Comparison of ENCODE assay signal across 18 cellular contexts in the genomic region with DNA sequence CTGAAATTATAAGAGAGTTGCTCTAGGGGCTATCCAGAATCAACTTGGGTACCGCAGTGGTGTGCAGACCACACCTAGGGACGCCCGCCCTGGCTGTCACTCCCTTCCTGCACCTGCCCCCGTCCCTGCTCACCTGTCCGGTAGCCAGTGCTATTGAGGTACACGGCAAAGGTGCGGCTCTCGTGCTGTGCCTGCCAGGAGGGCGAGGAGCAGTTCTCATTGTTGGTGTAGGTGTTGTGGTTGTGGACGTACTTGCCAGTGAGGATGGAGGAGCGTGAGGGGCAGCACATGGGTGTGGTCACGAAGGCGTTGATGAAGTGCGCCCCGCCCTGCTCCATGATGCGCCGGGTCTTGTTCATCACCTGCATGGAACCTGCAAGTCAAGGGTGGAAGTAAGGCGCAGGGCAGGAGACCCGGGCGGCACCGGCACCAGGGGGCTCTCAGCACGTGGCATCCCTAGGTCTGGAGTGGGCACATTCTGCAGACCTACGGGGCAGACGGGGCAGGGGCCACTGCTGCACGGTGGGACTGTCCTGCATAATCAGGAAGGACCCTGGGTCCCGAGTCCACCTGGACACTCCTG. TPM values are rescaled to one million over a fixed set of nuclear protein-coding genes. Genes with fewer than 3 reads are reported as not detected.
A peak's percentile ranks its signal among the peaks of the same experiment; 100 is the strongest.
DNase-seq lines count a peak whose midpoint lies in the region; ATAC-seq, FAIRE-seq and TF ChIP-seq lines count a peak whose summit lies in the region.
"Had no signal": no experiment of that assay in that cellular context is flagged by ENCODE, and none has a peak within 500 bp of the region (broad histone marks: within the 10 kb centered on the region; RNA-seq: fewer than 3 reads in every experiment).

No MANE protein-coding gene starts in this region.

- peak overlapping the region; percentile 15 for H3K27ac Mint-ChIP-seq in activated CD8-positive, alpha-beta T cell treated with anti-CD3 and anti-CD28 coated beads, Interleukin-2, amount 10 ng/mL, durations not matched to agents 7 days and 5 days
- no peak overlapping the region for H3K27ac Mint-ChIP-seq in activated CD8-positive, alpha-beta T cell treated with anti-CD3 and anti-CD28 coated beads for 36 hours
- H3K27ac Mint-ChIP-seq: CD4-positive, alpha-beta T cell; GM23338 had no signal

- CTCF ChIA-PET in activated CD8-positive, alpha-beta T cell treated with anti-CD3 and anti-CD28 coated beads, Interleukin-2, amount 10 ng/mL, durations not matched to agents 7 days and 5 days (lab: Charles Lee): no interaction called here
- CTCF ChIA-PET in activated CD8-positive, alpha-beta T cell treated with anti-CD3 and anti-CD28 coated beads for 36 hours (lab: Charles Lee): no interaction called here

- TF ChIP-seq CTCF in activated CD8-positive, alpha-beta T cell treated with anti-CD3 and anti-CD28 coated beads for 36 hours (IDR thresholded peaks at IDR 0.05): no peak
- TF ChIP-seq CTCF in kidney (IDR thresholded peaks at IDR 0.05; ENCODE audit: borderline replicate concordance, extremely low read depth, insufficient read depth): no peak

- H3K27ac ChIP-seq in kidney (ENCODE audit: low read depth in 2 of 2, low read length in 2 of 2): no peak overlapping the region
- H3K27ac ChIP-seq: BLaER1 had no signal

- no peak overlapping the region for H3K9ac ChIP-seq in kidney (ENCODE audit: low read length in 2 of 2)
- H3K9ac ChIP-seq: BLaER1 had no signal

- no peaks in the 10 kb centered on the region for H3K9me3 ChIP-seq in kidney (ENCODE audit: control insufficient read depth in 1 of 2, low read length in 2 of 2)
- H3K9me3 ChIP-seq: BLaER1 had no signal

- H3K27me3 Mint-ChIP-seq in activated CD8-positive, alpha-beta T cell treated with anti-CD3 and anti-CD28 coated beads, Interleukin-2, amount 10 ng/mL, durations not matched to agents 7 days and 5 days (ENCODE audit: low read depth): peaks cover 4% of the 10 kb centered on the region
- H3K27me3 Mint-ChIP-seq in activated CD8-positive, alpha-beta T cell treated with anti-CD3 and anti-CD28 coated beads for 36 hours: no peaks in the 10 kb centered on the region

- no peak overlapping the region for H3K4me3 ChIP-seq in kidney (ENCODE audit: low read length in 2 of 2)
- H3K4me3 ChIP-seq: BLaER1, GM12878, GM23338 had no signal

- H3K4me3 Mint-ChIP-seq in activated CD8-positive, alpha-beta T cell treated with anti-CD3 and anti-CD28 coated beads, Interleukin-2, amount 10 ng/mL, durations not matched to agents 7 days and 5 days: no peak overlapping the region
- no peak overlapping the region for H3K4me3 Mint-ChIP-seq in activated CD8-positive, alpha-beta T cell treated with anti-CD3 and anti-CD28 coated beads for 36 hours
- H3K4me3 Mint-ChIP-seq: CD4-positive, alpha-beta T cell; GM23338; H9 had no signal

- H3K36me3 ChIP-seq in kidney (ENCODE audit: control insufficient read depth in 1 of 2, insufficient read depth in 2 of 2, low read length in 2 of 2): no peaks in the 10 kb centered on the region
- H3K36me3 ChIP-seq: BLaER1 had no signal

- H3K36me3 Mint-ChIP-seq in activated CD8-positive, alpha-beta T cell treated with anti-CD3 and anti-CD28 coated beads, Interleukin-2, amount 10 ng/mL, durations not matched to agents 7 days and 5 days (ENCODE audit: low read depth): no peaks in the 10 kb centered on the region
- no peaks in the 10 kb centered on the region for H3K36me3 Mint-ChIP-seq in activated CD8-positive, alpha-beta T cell treated with anti-CD3 and anti-CD28 coated beads for 36 hours (ENCODE audit: low read depth)

- FAIRE-seq in HTR-8/SVneo (lab: Jason Lieb, UNC): peak; percentile 88
- FAIRE-seq in kidney (lab: Jason Lieb, UNC): no peak
- FAIRE-seq: GM12878, GM18507 had no signal

- no peaks in the 10 kb centered on the region for H3K9me3 Mint-ChIP-seq in activated CD8-positive, alpha-beta T cell treated with anti-CD3 and anti-CD28 coated beads, Interleukin-2, amount 10 ng/mL, durations not matched to agents 7 days and 5 days (ENCODE audit: insufficient read depth)
- H3K9me3 Mint-ChIP-seq in activated CD8-positive, alpha-beta T cell treated with anti-CD3 and anti-CD28 coated beads for 36 hours: no peaks in the 10 kb centered on the region
- H3K9me3 Mint-ChIP-seq: CD4-positive, alpha-beta T cell; GM23338; H9 had no signal

- no peaks in the 10 kb centered on the region for H3K4me1 ChIP-seq in kidney (ENCODE audit: control insufficient read depth in 1 of 2, insufficient read depth in 1 of 2, low read depth in 1 of 2, low read length in 2 of 2)

- intact Hi-C loops in activated CD8-positive, alpha-beta T cell treated with anti-CD3 and anti-CD28 coated beads for 36 hours (cut with micrococcal nuclease): no loop called here
- intact Hi-C loops in kidney (cut with DNase I) (no loop called here), sciatic nerve (cut with DNase I) (no loop called here)

- no peak for DNase-seq in activated CD8-positive, alpha-beta T cell treated with anti-CD3 and anti-CD28 coated beads, Interleukin-2, amount 10 ng/mL, durations not matched to agents 7 days and 5 days
- DNase-seq in activated CD8-positive, alpha-beta T cell treated with anti-CD3 and anti-CD28 coated beads for 36 hours: no peak
- no peak for DNase-seq in HTR-8/SVneo (ENCODE audit: insufficient read length, low spot score)
- peak; percentile 65 for DNase-seq in kidney
- DNase-seq in sciatic nerve (ENCODE audit: low spot score): no peak
- no peak for DNase-seq in HuH-7 (ENCODE audit: low spot score)
- DNase-seq in NCI-H146 treated with DMSO at 0.1 percent for 48 hours (lab: John Stamatoyannopoulos, UW; ENCODE audit: unreplicated experiment): no peak
- no peak for DNase-seq in NCI-H526 treated with DMSO at 0.1 percent for 48 hours (lab: John Stamatoyannopoulos, UW)
- DNase-seq: 8988T; Calu3; CD4-positive, alpha-beta T cell; DMS 273 treated with DMSO at 0.1 percent for 48 hours; DMS79; H9 had no signal

- no peak for ATAC-seq in activated CD8-positive, alpha-beta T cell treated with anti-CD3 and anti-CD28 coated beads, Interleukin-2, amount 10 ng/mL, durations not matched to agents 7 days and 5 days
- no peak for ATAC-seq in activated CD8-positive, alpha-beta T cell treated with anti-CD3 and anti-CD28 coated beads for 36 hours
- peak; percentile 9 for ATAC-seq in sciatic nerve
- ATAC-seq: GM12878, GM23338 had no signal

- peaks cover 14% of the 10 kb centered on the region for H3K4me1 Mint-ChIP-seq in activated CD8-positive, alpha-beta T cell treated with anti-CD3 and anti-CD28 coated beads, Interleukin-2, amount 10 ng/mL, durations not matched to agents 7 days and 5 days (ENCODE audit: low read depth)
- no peaks in the 10 kb centered on the region for H3K4me1 Mint-ChIP-seq in activated CD8-positive, alpha-beta T cell treated with anti-CD3 and anti-CD28 coated beads for 36 hours (ENCODE audit: low read depth)

- POLR2A ChIA-PET in activated CD8-positive, alpha-beta T cell treated with anti-CD3 and anti-CD28 coated beads, Interleukin-2, amount 10 ng/mL, durations not matched to agents 7 days and 5 days (lab: Charles Lee): no interaction called here
- POLR2A ChIA-PET in activated CD8-positive, alpha-beta T cell treated with anti-CD3 and anti-CD28 coated beads for 36 hours (lab: Charles Lee): no interaction called here

RNA-seq across cellular contexts. Expression of a gene that starts 48.6 kb away (rescaled TPM):
- total RNA-seq in activated CD8-positive, alpha-beta T cell treated with anti-CD3 and anti-CD28 coated beads, Interleukin-2, amount 10 ng/mL, durations not matched to agents 7 days and 5 days: under 1 TPM; 0.58 to 0.70 TPM
- under 1 TPM; 0.47 to 0.50 TPM for total RNA-seq in activated CD8-positive, alpha-beta T cell treated with anti-CD3 and anti-CD28 coated beads for 36 hours
- total RNA-seq in kidney: 257 TPM
- 85.1 TPM for polyA plus RNA-seq in kidney (ENCODE audit: insufficient read depth, low read depth, low replicate concordance)
- total RNA-seq in sciatic nerve: 79.2 TPM

Comparison
In these comparisons a context has a peak if more than half of its experiments do, and no peak if none do; other contexts are left out.
1. RNA of a gene that starts 48.6 kb away (total RNA-seq): 257 TPM in kidney (single experiment) and 79.2 TPM in sciatic nerve (single experiment); 0.58 to 0.70 TPM in activated CD8-positive, alpha-beta T cell treated with anti-CD3 and anti-CD28 coated beads, Interleukin-2, amount 10 ng/mL, durations not matched to agents 7 days and 5 days and 0.47 to 0.50 TPM in activated CD8-positive, alpha-beta T cell treated with anti-CD3 and anti-CD28 coated beads for 36 hours; every median in the first group is over 10 times any median in the second.